10 cellular contexts compared by ENCODE assay signal in the genomic region with DNA sequence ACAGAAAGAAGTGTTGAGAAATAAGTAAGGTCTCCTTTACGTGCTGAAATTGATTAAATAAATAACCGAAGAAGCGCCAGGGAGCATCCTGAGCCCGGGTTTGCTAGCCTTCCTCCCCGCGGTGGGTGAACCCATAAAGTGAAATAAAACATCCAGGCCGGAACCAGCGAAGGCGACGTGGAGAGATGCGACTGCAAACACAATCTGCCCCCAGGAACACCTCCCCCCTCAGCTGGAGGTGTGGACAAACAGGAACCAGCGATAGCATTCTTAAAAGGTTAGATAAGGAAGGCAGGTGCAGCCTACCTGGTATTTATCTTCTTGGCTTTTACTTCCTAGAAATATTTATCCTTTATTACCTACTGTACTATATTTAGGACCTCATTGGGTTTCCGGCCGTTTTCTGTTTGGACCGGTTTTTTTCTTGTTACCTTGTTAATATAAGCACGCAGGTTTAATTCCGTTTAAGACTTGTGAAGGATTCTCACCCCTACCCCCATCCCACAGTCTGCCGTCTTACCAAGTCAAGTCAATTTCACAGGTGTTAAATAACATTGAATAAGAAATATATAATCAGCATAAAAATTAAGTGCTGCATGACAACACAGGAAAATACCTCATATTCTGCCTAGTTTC.
DNase-seq lines count a peak whose midpoint lies in the region; ATAC-seq, FAIRE-seq and TF ChIP-seq lines count a peak whose summit lies in the region.
"Had no signal": no experiment of that assay in that cellular context is flagged by ENCODE, and none has a peak within 500 bp of the region (broad histone marks: within the 10 kb centered on the region; RNA-seq: fewer than 3 reads in every experiment).

No MANE protein-coding gene starts in this region.

- H4K20me1 ChIP-seq in DOHH2 (ENCODE audit: control insufficient read depth, insufficient read depth, low read depth, low read length): no peaks in the 10 kb centered on the region
- no peaks in the 10 kb centered on the region; the same call in 1 of the 2 replicates for H4K20me1 ChIP-seq in GM12878 (ENCODE audit: control insufficient read depth, insufficient read depth)

- CTCF ChIA-PET in GM12878 (lab: Yijun Ruan, JAX): no interaction called here

- H3K4me1 ChIP-seq in DOHH2 (ENCODE audit: control insufficient read depth, low read length) (peaks cover 16% of the 10 kb centered on the region), GM12878 (ENCODE audit: control insufficient read depth, insufficient read depth, low read length) (peaks cover 6% of the 10 kb centered on the region), pancreas (peaks cover 8 to 11% (median 11%) of the 10 kb centered on the region in 3 donors)

- H3K4me3 ChIP-seq in DOHH2 (ENCODE audit: low read length): peak overlapping the region; percentile 30
- H3K4me3 ChIP-seq in GM12878: no peak overlapping the region
- H3K4me3 ChIP-seq in pancreas: peak overlapping the region in 2 of 4 donors; percentile 5 to 20
- H3K4me3 ChIP-seq: lung had no signal

- H3K4me2 ChIP-seq in DOHH2 (ENCODE audit: low read length) (peak overlapping the region; percentile 52), GM12878 (ENCODE audit: control insufficient read depth, insufficient read depth) (peak overlapping the region; percentile 31; the same call in 1 of the 2 replicates)

- no peaks in the 10 kb centered on the region for H3K36me3 ChIP-seq in DOHH2 (ENCODE audit: control insufficient read depth, low read length)
- H3K36me3 ChIP-seq in GM12878 (ENCODE audit: control insufficient read depth in 2 of 2, insufficient read depth in 2 of 2, low read length in 1 of 2): no peaks in the 10 kb centered on the region
- no peaks in the 10 kb centered on the region for H3K36me3 ChIP-seq in pancreas

- no peaks in the 10 kb centered on the region for H3F3A ChIP-seq in DOHH2 (ENCODE audit: control insufficient read depth, insufficient read depth)

- in situ Hi-C loops in GM12878 (cut with MboI): no loop called here

- TF ChIP-seq POLR2A in GM12878 (IDR thresholded peaks at IDR 0.05; ENCODE audit: low read depth, low read length): no peak

- H3K27me3 ChIP-seq in DOHH2 (ENCODE audit: control insufficient read depth, low read length) (peaks cover 23% of the 10 kb centered on the region), GM12878 (replicated peaks in 1 of 2; ENCODE audit: control insufficient read depth in 2 of 2, insufficient read depth in 2 of 2, low read length in 1 of 2) (peaks cover 0 to 2% of the 10 kb centered on the region in 2 experiments; a peak in 1 of 4 replicates), pancreas (no peaks in the 10 kb centered on the region)

- BruUV-seq in GM12878 (replicated peaks; lab: Mats Ljungman, UMichigan): no TSS peak

- no peak for TF ChIP-seq EP300 in GM12878 (IDR thresholded peaks at IDR 0.05; ENCODE audit: borderline replicate concordance in 1 of 2, control insufficient read depth in 1 of 2, low read depth in 2 of 2, low read length in 2 of 2)

- H3K9me3 ChIP-seq in DOHH2 (ENCODE audit: control insufficient read depth, insufficient read depth, low read length) (no peaks in the 10 kb centered on the region), GM12878 (replicated peaks; ENCODE audit: control insufficient read depth, insufficient read depth, low read length) (no peaks in the 10 kb centered on the region), pancreas (no peaks in the 10 kb centered on the region)

- H3K9ac ChIP-seq in GM12878 (ENCODE audit: control insufficient read depth, insufficient read depth, low read length): no peak overlapping the region

- POLR2A ChIA-PET in GM12878 (lab: Charles Lee): interaction anchor here (0.6 to 1.0 kb wide), 2 partner anchors 9 to 15 kb away, joined by 3 read pairs; no protein-coding TSS in a partner anchor

- TF ChIP-seq CTCF in DOHH2 (IDR thresholded peaks at IDR 0.05; ENCODE audit: low read depth, low read length, poor library complexity, severe bottlenecking) (no peak), GM12878 (IDR thresholded peaks at IDR 0.05 in 2 of 3, conservative IDR thresholded peaks at IDR 0.05 in 1 of 3; ENCODE audit: control insufficient read depth in 2 of 3, extremely low read depth in 1 of 3, insufficient read depth in 1 of 3, low read depth in 3 of 3, low read length in 3 of 3) (no peak), pancreas (IDR thresholded peaks at IDR 0.05) (no peak)

- TF ChIP-seq RAD21 in GM12878 (IDR thresholded peaks at IDR 0.05; ENCODE audit: insufficient read depth, low read depth, low read length): no peak

- RAD21 ChIA-PET in GM12878 (lab: Charles Lee; ENCODE audit: unreplicated experiment): interaction anchor here (1.7 kb wide), 1 partner anchor 37 kb away, joined by 4 read pairs; no protein-coding TSS in a partner anchor

- H3K79me2 ChIP-seq in DOHH2 (ENCODE audit: control insufficient read depth, low read length) (no peaks in the 10 kb centered on the region), GM12878 (ENCODE audit: control insufficient read depth, insufficient read depth, low read length) (no peaks in the 10 kb centered on the region)

- ATAC-seq in GM12878: peak; percentile 25
- peak; percentile 76 to 86 (median 82) for ATAC-seq in pancreas

- H3K27ac ChIP-seq in DOHH2 (ENCODE audit: low read depth, low read length): no peak overlapping the region
- H3K27ac ChIP-seq in GM12878 (ENCODE audit: control insufficient read depth, insufficient read depth): no peak overlapping the region
- H3K27ac ChIP-seq in pancreas: peak overlapping the region in 2 of 4 donors; percentile 51

- no peak overlapping the region for H2AFZ ChIP-seq in GM12878 (ENCODE audit: control insufficient read depth, low read depth, low read length)

- intact Hi-C loops in GM12878 (cut with micrococcal nuclease; ENCODE audit: unreplicated experiment) (no loop called here), pancreas (cut with DNase I) (no loop called here)

- SMC1A ChIA-PET in GM12878 (lab: Charles Lee; ENCODE audit: uncharacterized antibody, unreplicated experiment): no interaction called here

- peak; percentile 18 for DNase-seq in NCI-H2227 (lab: John Stamatoyannopoulos, UW; ENCODE audit: unreplicated experiment)
- no peak for DNase-seq in GM12878 (ENCODE audit: low read depth, low spot score)
- peak in 4 of 6 donors; percentile 38 to 61 (median 54) for DNase-seq in pancreas
- DNase-seq in amygdala (lab: John Stamatoyannopoulos, UW): no peak
- DNase-seq in epidermal melanocyte (ENCODE audit: insufficient read length, low spot score): no peak
- no peak for DNase-seq in SKM-1 treated with dmso at 0.1 percent for 144 hours (lab: John Stamatoyannopoulos, UW; ENCODE audit: unreplicated experiment)

- WGBS in GM12878 (ENCODE audit: insufficient coverage, insufficient replicate concordance, low lambda C conversion rate, missing lambda C conversion rate): 70% methylated on average over 18 of the region's 18 CpGs
- WGBS in pancreas, 2 donors: 9 to 12% methylated on average over 18 of the region's 18 CpGs

- FAIRE-seq in GM12878 (lab: Jason Lieb, UNC) (no peak), pancreas (lab: Jason Lieb, UNC) (no peak)
- FAIRE-seq: endothelial cell of umbilical vein, urothelium cell line had no signal

- no peaks in the 10 kb centered on the region for H3K9me2 ChIP-seq in DOHH2 (replicated peaks; ENCODE audit: control insufficient read depth, low read length)

TF ChIP-seq in GM12878, 131 proteins besides CTCF, POLR2A, EP300 and RAD21 (continues in another document):
- no peak for TF ChIP-seq SUPT20H (IDR thresholded peaks at IDR 0.05; ENCODE audit: borderline replicate concordance, control insufficient read depth, low read depth, low read length)
- TF ChIP-seq, protein P1, sequence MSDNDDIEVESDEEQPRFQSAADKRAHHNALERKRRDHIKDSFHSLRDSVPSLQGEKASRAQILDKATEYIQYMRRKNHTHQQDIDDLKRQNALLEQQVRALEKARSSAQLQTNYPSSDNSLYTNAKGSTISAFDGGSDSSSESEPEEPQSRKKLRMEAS (IDR thresholded peaks at IDR 0.05; ENCODE audit: low read depth, low read length): no peak
- TF ChIP-seq WRNIP1 (IDR thresholded peaks at IDR 0.05; ENCODE audit: borderline replicate concordance, low read depth, low read length): no peak
- TF ChIP-seq, protein P2, sequence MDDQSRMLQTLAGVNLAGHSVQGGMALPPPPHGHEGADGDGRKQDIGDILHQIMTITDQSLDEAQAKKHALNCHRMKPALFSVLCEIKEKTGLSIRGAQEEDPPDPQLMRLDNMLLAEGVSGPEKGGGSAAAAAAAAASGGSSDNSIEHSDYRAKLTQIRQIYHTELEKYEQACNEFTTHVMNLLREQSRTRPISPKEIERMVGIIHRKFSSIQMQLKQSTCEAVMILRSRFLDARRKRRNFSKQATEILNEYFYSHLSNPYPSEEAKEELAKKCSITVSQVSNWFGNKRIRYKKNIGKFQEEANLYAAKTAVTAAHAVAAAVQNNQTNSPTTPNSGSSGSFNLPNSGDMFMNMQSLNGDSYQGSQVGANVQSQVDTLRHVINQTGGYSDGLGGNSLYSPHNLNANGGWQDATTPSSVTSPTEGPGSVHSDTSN (IDR thresholded peaks at IDR 0.05; ENCODE audit: insufficient replicate concordance, low read depth, low read length): no peak
- TF ChIP-seq, protein P3, sequence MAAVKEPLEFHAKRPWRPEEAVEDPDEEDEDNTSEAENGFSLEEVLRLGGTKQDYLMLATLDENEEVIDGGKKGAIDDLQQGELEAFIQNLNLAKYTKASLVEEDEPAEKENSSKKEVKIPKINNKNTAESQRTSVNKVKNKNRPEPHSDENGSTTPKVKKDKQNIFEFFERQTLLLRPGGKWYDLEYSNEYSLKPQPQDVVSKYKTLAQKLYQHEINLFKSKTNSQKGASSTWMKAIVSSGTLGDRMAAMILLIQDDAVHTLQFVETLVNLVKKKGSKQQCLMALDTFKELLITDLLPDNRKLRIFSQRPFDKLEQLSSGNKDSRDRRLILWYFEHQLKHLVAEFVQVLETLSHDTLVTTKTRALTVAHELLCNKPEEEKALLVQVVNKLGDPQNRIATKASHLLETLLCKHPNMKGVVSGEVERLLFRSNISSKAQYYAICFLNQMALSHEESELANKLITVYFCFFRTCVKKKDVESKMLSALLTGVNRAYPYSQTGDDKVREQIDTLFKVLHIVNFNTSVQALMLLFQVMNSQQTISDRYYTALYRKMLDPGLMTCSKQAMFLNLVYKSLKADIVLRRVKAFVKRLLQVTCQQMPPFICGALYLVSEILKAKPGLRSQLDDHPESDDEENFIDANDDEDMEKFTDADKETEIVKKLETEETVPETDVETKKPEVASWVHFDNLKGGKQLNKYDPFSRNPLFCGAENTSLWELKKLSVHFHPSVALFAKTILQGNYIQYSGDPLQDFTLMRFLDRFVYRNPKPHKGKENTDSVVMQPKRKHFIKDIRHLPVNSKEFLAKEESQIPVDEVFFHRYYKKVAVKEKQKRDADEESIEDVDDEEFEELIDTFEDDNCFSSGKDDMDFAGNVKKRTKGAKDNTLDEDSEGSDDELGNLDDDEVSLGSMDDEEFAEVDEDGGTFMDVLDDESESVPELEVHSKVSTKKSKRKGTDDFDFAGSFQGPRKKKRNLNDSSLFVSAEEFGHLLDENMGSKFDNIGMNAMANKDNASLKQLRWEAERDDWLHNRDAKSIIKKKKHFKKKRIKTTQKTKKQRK (IDR thresholded peaks at IDR 0.05; ENCODE audit: low read depth, low read length): no peak

Comparison
In these comparisons a context has a peak if more than half of its experiments do, and no peak if none do; other contexts are left out.
1. DNase-seq: peak in NCI-H2227 (single experiment) and pancreas (4 of 6); none in GM12878 (single experiment), amygdala (0 of 56), epidermal melanocyte (single experiment) and SKM-1 treated with dmso at 0.1 percent for 144 hours (single experiment).